8 cellular contexts compared by ENCODE assay signal in the genomic region with DNA sequence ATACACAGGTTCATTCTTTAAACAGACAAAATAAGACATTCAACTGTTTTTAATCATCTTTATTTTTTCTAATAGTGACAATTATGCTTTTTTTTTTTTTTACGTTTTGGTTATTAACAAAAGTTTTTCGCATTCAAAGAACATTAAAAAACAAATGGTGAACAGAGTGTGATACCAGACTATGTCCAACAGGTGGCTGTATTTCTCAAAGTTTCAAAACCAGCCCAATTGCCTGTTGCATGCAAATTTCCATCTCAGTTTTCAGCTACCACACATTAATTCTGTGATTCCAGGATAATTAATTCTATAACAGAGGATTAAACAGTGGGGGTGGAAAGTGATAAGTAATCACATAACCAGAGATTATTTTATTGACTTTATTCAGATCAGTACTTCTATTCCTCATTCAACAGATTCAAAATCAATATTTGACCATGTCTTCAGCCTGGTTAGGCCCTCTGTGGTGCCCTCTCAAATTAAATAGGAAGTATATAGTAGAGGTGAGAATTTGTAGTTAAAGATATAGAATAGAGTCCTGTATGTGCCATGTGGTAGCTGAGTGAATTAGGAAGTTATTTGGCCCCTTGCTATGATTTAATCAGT.
A peak's percentile ranks its signal among the peaks of the same experiment; 100 is the strongest.
DNase-seq lines count a peak whose midpoint lies in the region; ATAC-seq and TF ChIP-seq lines count a peak whose summit lies in the region.

No MANE protein-coding gene starts in this region.

- TF ChIP-seq CTCF in OCI-LY7 (conservative IDR thresholded peaks at IDR 0.05; ENCODE audit: low read length), result peak; percentile 92
- peak in 5 of 6 experiments; percentile 47 to 74 (median 62) for TF ChIP-seq CTCF in esophagus squamous epithelium (IDR thresholded peaks at IDR 0.05)

- no peaks in the 10 kb centered on the region for H3K9me2 ChIP-seq in OCI-LY7 (ENCODE audit: insufficient read depth, low read length)

- H3K9me3 ChIP-seq in OCI-LY7 (ENCODE audit: low read length) (peaks cover 5% of the 10 kb centered on the region; the same call in 1 of the 2 replicates), esophagus squamous epithelium (no peaks in the 10 kb centered on the region)

- H3K27me3 ChIP-seq in esophagus squamous epithelium, result no peaks in the 10 kb centered on the region

- intact Hi-C loops in OCI-LY7 (cut with micrococcal nuclease; ENCODE audit: unreplicated experiment), result loop anchor here (1.0 kb wide), 1 partner anchor 150 kb away; no protein-coding TSS in a partner anchor
- intact Hi-C loops in esophagus squamous epithelium (cut with DNase I), result loop anchor here (10.0 kb wide), 1 partner anchor 731 kb away; no protein-coding TSS in a partner anchor

- BruUV-seq in OCI-LY7 (replicated peaks; lab: Mats Ljungman, UMichigan), result no TSS peak

- H3K4me1 ChIP-seq in OCI-LY7 (ENCODE audit: insufficient read depth, low read length, poor library complexity, severe bottlenecking), result no peaks in the 10 kb centered on the region
- H3K4me1 ChIP-seq in esophagus squamous epithelium, result no peaks in the 10 kb centered on the region

- H2AFZ ChIP-seq in OCI-LY7 (ENCODE audit: low read length), result no peak overlapping the region

- 8 to 14% methylated on average over 2 of the region's 2 CpGs for WGBS in esophagus squamous epithelium, 2 donors

- H4K20me1 ChIP-seq in OCI-LY7 (ENCODE audit: insufficient read depth, low read length), result no peaks in the 10 kb centered on the region

- no peak overlapping the region for H3K4me2 ChIP-seq in OCI-LY7 (ENCODE audit: low read length)

- no peak overlapping the region for H3K4me3 ChIP-seq in OCI-LY7 (ENCODE audit: low read depth, low read length, poor library complexity, severe bottlenecking)
- H3K4me3 ChIP-seq in esophagus squamous epithelium, result no peak overlapping the region

- ATAC-seq in GM18511 (IDR thresholded peaks at IDR 0.05; ENCODE audit: unreplicated experiment), result peak; percentile 83
- ATAC-seq in HG03039 (IDR thresholded peaks at IDR 0.05; ENCODE audit: unreplicated experiment), result peak; percentile 89

- DNase-seq in AML-193 (lab: John Stamatoyannopoulos, UW), result peak; percentile 49 to 55
- DNase-seq in OCI-LY7 (ENCODE audit: low spot score), result peak; percentile 64
- DNase-seq in esophagus squamous epithelium (lab: John Stamatoyannopoulos, UW), result no peak
- peak; percentile 2 for DNase-seq in pulmonary artery endothelial cell (ENCODE audit: low read depth, low spot score)
- DNase-seq in T-helper 1 cell, result no peak
- DNase-seq in UCSD-AML1 (lab: John Stamatoyannopoulos, UW; ENCODE audit: unreplicated experiment), result no peak

- no peak for TF ChIP-seq POLR2A in esophagus squamous epithelium (IDR thresholded peaks at IDR 0.05)

- no peaks in the 10 kb centered on the region for H3K79me2 ChIP-seq in OCI-LY7 (ENCODE audit: insufficient read depth, low read depth, low read length)

- H3K36me3 ChIP-seq in OCI-LY7 (ENCODE audit: insufficient read depth, low read length), result no peaks in the 10 kb centered on the region
- H3K36me3 ChIP-seq in esophagus squamous epithelium, result no peaks in the 10 kb centered on the region

- CTCF ChIA-PET in OCI-LY7 (lab: Charles Lee; ENCODE audit: unreplicated experiment), result no interaction called here

- no peak overlapping the region for H3K27ac ChIP-seq in OCI-LY7 (ENCODE audit: low read depth, low read length, poor library complexity, severe bottlenecking)
- H3K27ac ChIP-seq in esophagus squamous epithelium, result no peak overlapping the region

- POLR2A ChIA-PET in OCI-LY7 (lab: Charles Lee), result interaction anchor here (1.0 to 1.8 kb wide), 2 partner anchors 12 to 30 kb away, joined by 3 to 9 read pairs; no protein-coding TSS in a partner anchor

Comparison
In these comparisons a context has a peak if more than half of its experiments do, and no peak if none do; other contexts are left out.
1. DNase-seq: peak in AML-193 (2 of 2), OCI-LY7 (single experiment) and pulmonary artery endothelial cell (single experiment); none in esophagus squamous epithelium (single experiment), T-helper 1 cell (0 of 5) and UCSD-AML1 (single experiment).